Comparison of ENCODE assay signal across 9 cellular contexts in the genomic region with DNA sequence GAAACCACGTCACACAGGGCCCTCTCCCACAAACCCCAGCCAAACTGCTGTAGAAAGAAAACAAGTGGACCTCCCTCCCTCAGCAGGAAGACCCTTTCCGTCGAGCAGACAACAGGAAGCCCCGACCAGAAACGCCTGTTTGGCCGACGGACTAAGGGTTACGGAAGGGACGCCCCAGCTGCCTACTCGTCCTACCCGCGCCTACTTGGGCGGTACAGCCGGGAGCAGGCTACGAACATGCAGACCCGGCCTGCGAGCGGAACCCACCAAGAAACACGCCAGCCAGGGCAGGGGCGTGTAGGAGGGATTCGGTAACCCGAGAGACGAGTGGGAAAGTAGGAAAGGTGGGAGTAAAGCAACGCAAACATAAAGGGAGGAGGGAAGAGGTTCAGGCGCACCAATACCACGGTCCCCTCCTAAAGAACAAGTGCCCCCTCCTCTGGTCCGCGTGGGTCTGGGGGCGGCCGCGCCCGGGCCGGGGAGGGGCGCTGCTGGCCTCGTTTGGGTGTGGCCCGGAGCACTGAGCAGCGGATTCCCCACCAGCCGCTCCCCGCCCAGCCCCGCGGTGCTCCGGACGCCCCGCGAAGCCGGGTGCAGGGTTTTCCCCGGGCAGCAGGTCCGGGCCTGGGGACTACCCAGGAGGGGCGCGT. TPM values are rescaled to one million over a fixed set of nuclear protein-coding genes. Genes with fewer than 3 reads are reported as not detected.
DNase-seq lines count a peak whose midpoint lies in the region; ATAC-seq and TF ChIP-seq lines count a peak whose summit lies in the region.
"Had no signal": no experiment of that assay in that cellular context is flagged by ENCODE, and none has a peak within 500 bp of the region (broad histone marks: within the 10 kb centered on the region; RNA-seq: fewer than 3 reads in every experiment).

No MANE protein-coding gene starts in this region.

- POLR2A ChIA-PET in activated CD4-positive, alpha-beta memory T cell treated with anti-CD3 and anti-CD28 coated beads for 36 hours (lab: Charles Lee): interaction anchor here (1.0 to 1.8 kb wide), 5 partner anchors 8 to 84 kb away, joined by 3 to 12 read pairs (median 4); no protein-coding TSS in a partner anchor

- ATAC-seq in HG03354 (IDR thresholded peaks at IDR 0.05; ENCODE audit: poor library complexity, severe bottlenecking, unreplicated experiment): no peak
- no peak for ATAC-seq in GM21717 (IDR thresholded peaks at IDR 0.05; ENCODE audit: unreplicated experiment)

- no peaks in the 10 kb centered on the region for H3K9me3 ChIP-seq in BE2C
- H3K9me3 ChIP-seq in neural cell (ENCODE audit: low read length): no peaks in the 10 kb centered on the region
- H3K9me3 ChIP-seq: neutrophil had no signal

- H3K4me3 ChIP-seq in BE2C (ENCODE audit: low read depth, low read length) (peak overlapping the region; percentile 50), KMS-11 (IDR thresholded peaks at IDR 0.05; ENCODE audit: insufficient read depth, low read depth, low read length) (peak overlapping the region; percentile 98), neural cell (ENCODE audit: low read length) (peak overlapping the region; percentile 72)

- CTCF ChIA-PET in activated CD4-positive, alpha-beta memory T cell treated with anti-CD3 and anti-CD28 coated beads for 36 hours (lab: Charles Lee): interaction anchor here (0.7 to 30.4 kb wide), 6 partner anchors 8 to 57 kb away, joined by 3 to 587 read pairs (median 8); no protein-coding TSS in a partner anchor

- DNase-seq in BE2C (no peak), epithelial cell of prostate (ENCODE audit: low read depth, low spot score) (no peak), NCI-H526 treated with DMSO at 0.1 percent for 48 hours (lab: John Stamatoyannopoulos, UW) (no peak)
- peak; percentile 56 for DNase-seq in activated CD4-positive, alpha-beta memory T cell treated with anti-CD3 and anti-CD28 coated beads for 36 hours

- no peaks in the 10 kb centered on the region for H3K9me2 ChIP-seq in neural cell (ENCODE audit: insufficient read depth, low read length)

- no peaks in the 10 kb centered on the region for H4K20me1 ChIP-seq in KMS-11 (ENCODE audit: insufficient read depth)
- H4K20me1 ChIP-seq in neural cell (ENCODE audit: insufficient read depth): no peaks in the 10 kb centered on the region

- no peaks in the 10 kb centered on the region for H3K9me3 Mint-ChIP-seq in activated CD4-positive, alpha-beta memory T cell treated with anti-CD3 and anti-CD28 coated beads for 36 hours

- no peaks in the 10 kb centered on the region for H3K36me3 Mint-ChIP-seq in activated CD4-positive, alpha-beta memory T cell treated with anti-CD3 and anti-CD28 coated beads for 36 hours

- H3K4me2 ChIP-seq in KMS-11 (peak overlapping the region; percentile 91), neural cell (ENCODE audit: low read length) (no peak overlapping the region)

- no peaks in the 10 kb centered on the region for H3K79me2 ChIP-seq in KMS-11 (ENCODE audit: insufficient read depth, low read depth)
- no peaks in the 10 kb centered on the region for H3K79me2 ChIP-seq in neural cell (replicated peaks; ENCODE audit: insufficient read depth, low read length)

- peak overlapping the region; percentile 90 for H3K27ac Mint-ChIP-seq in activated CD4-positive, alpha-beta memory T cell treated with anti-CD3 and anti-CD28 coated beads for 36 hours

- no peaks in the 10 kb centered on the region for H3K27me3 Mint-ChIP-seq in activated CD4-positive, alpha-beta memory T cell treated with anti-CD3 and anti-CD28 coated beads for 36 hours

- TF ChIP-seq EP300 in neural cell (conservative IDR thresholded peaks at IDR 0.05; ENCODE audit: poor library complexity, severe bottlenecking): no peak

- peaks cover 53% of the 10 kb centered on the region for H3K4me1 Mint-ChIP-seq in activated CD4-positive, alpha-beta memory T cell treated with anti-CD3 and anti-CD28 coated beads for 36 hours (ENCODE audit: low read depth)

- H3K27ac ChIP-seq in KMS-11 (no peak overlapping the region), epithelial cell of prostate (peak overlapping the region; percentile 100), neural cell (ENCODE audit: low read length) (no peak overlapping the region)
- H3K27ac ChIP-seq: neutrophil had no signal

- no peaks in the 10 kb centered on the region for H3F3A ChIP-seq in neural cell (ENCODE audit: insufficient read depth, low read length, poor library complexity, severe bottlenecking)

- peak overlapping the region; percentile 94 for H3K4me3 Mint-ChIP-seq in activated CD4-positive, alpha-beta memory T cell treated with anti-CD3 and anti-CD28 coated beads for 36 hours

- intact Hi-C loops in activated CD4-positive, alpha-beta memory T cell treated with anti-CD3 and anti-CD28 coated beads for 36 hours (cut with micrococcal nuclease): loop anchor here (2.0 to 5.0 kb wide), 2 partner anchors 42 to 146 kb away; no protein-coding TSS in a partner anchor

- TF ChIP-seq CTCF in BE2C (IDR thresholded peaks at IDR 0.05; ENCODE audit: low read depth, low read length) (no peak), KMS-11 (conservative IDR thresholded peaks at IDR 0.05; ENCODE audit: low read depth, low read length) (no peak), neural cell (IDR thresholded peaks at IDR 0.05; ENCODE audit: poor library complexity, severe bottlenecking) (no peak)

- H2AFZ ChIP-seq in KMS-11 (ENCODE audit: low read depth) (peak overlapping the region; percentile 95), neural cell (ENCODE audit: low read depth, low read length) (peak overlapping the region; percentile 32)

- H3K27me3 ChIP-seq in BE2C (peaks cover 66% of the 10 kb centered on the region), KMS-11 (ENCODE audit: insufficient read depth, low read depth) (no peaks in the 10 kb centered on the region), neural cell (ENCODE audit: insufficient read depth, low read depth, low read length) (peaks cover 72% of the 10 kb centered on the region)

- H3K4me1 ChIP-seq in BE2C: peaks cover 22% of the 10 kb centered on the region
- H3K4me1 ChIP-seq in KMS-11 (ENCODE audit: low read depth, poor library complexity, severe bottlenecking): peaks cover 18% of the 10 kb centered on the region

- TF ChIP-seq RAD21 in neural cell (conservative IDR thresholded peaks at IDR 0.05): no peak

- peak overlapping the region; percentile 61 for H3K9ac ChIP-seq in KMS-11
- peak overlapping the region; percentile 62 for H3K9ac ChIP-seq in neural cell (ENCODE audit: low read length)

- H3K36me3 ChIP-seq in BE2C: no peaks in the 10 kb centered on the region
- no peaks in the 10 kb centered on the region for H3K36me3 ChIP-seq in KMS-11 (ENCODE audit: insufficient read depth)
- no peaks in the 10 kb centered on the region for H3K36me3 ChIP-seq in neural cell (ENCODE audit: insufficient read depth, low read length)
- H3K36me3 ChIP-seq: neutrophil had no signal

TF ChIP-seq in neural cell, 6 proteins besides CTCF, POLR2A, EP300 and RAD21:
- TF ChIP-seq, protein P1, sequence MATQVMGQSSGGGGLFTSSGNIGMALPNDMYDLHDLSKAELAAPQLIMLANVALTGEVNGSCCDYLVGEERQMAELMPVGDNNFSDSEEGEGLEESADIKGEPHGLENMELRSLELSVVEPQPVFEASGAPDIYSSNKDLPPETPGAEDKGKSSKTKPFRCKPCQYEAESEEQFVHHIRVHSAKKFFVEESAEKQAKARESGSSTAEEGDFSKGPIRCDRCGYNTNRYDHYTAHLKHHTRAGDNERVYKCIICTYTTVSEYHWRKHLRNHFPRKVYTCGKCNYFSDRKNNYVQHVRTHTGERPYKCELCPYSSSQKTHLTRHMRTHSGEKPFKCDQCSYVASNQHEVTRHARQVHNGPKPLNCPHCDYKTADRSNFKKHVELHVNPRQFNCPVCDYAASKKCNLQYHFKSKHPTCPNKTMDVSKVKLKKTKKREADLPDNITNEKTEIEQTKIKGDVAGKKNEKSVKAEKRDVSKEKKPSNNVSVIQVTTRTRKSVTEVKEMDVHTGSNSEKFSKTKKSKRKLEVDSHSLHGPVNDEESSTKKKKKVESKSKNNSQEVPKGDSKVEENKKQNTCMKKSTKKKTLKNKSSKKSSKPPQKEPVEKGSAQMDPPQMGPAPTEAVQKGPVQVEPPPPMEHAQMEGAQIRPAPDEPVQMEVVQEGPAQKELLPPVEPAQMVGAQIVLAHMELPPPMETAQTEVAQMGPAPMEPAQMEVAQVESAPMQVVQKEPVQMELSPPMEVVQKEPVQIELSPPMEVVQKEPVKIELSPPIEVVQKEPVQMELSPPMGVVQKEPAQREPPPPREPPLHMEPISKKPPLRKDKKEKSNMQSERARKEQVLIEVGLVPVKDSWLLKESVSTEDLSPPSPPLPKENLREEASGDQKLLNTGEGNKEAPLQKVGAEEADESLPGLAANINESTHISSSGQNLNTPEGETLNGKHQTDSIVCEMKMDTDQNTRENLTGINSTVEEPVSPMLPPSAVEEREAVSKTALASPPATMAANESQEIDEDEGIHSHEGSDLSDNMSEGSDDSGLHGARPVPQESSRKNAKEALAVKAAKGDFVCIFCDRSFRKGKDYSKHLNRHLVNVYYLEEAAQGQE (IDR thresholded peaks at IDR 0.05; ENCODE audit: borderline replicate concordance): no peak
- TF ChIP-seq TAF1 (IDR thresholded peaks at IDR 0.05; ENCODE audit: low read depth): no peak
- TF ChIP-seq MXI1 (conservative IDR thresholded peaks at IDR 0.05; ENCODE audit: poor library complexity, severe bottlenecking): no peak
- no peak for TF ChIP-seq SMC3 (conservative IDR thresholded peaks at IDR 0.05; ENCODE audit: poor library complexity)
- TF ChIP-seq POLR2AphosphoS5 (IDR thresholded peaks at IDR 0.05): peak; percentile 5
- no peak for TF ChIP-seq EZH2 (IDR thresholded peaks at IDR 0.05; ENCODE audit: borderline replicate concordance, insufficient read depth, low read length, poor library complexity, severe bottlenecking)

RNA-seq across cellular contexts. Expression of gene S100A10, which starts 0.5 kb away (rescaled TPM):
- polyA plus RNA-seq in BE2C (2012; ENCODE audit: insufficient read depth, insufficient read length, low read depth): not detected
- total RNA-seq in activated CD4-positive, alpha-beta memory T cell treated with anti-CD3 and anti-CD28 coated beads for 36 hours: 100 to 1,000 TPM; 257 to 270 TPM
- 16.5 and 24.5 TPM in 2 replicates for polyA plus RNA-seq in neural cell
- polyA minus RNA-seq in neural cell: 11.7 and 16.2 TPM in 2 replicates

RNA-seq across cellular contexts. Expression of gene S100A11, which starts 43.6 kb away (rescaled TPM):
- polyA plus RNA-seq in BE2C (2012; ENCODE audit: insufficient read depth, insufficient read length, low read depth): 165 TPM
- 100 to 1,000 TPM; 460 to 477 TPM for total RNA-seq in activated CD4-positive, alpha-beta memory T cell treated with anti-CD3 and anti-CD28 coated beads for 36 hours
- polyA plus RNA-seq in neural cell: not detected in 2 replicates
- polyA minus RNA-seq in neural cell: not detected in 2 replicates
